In the genomic region with DNA sequence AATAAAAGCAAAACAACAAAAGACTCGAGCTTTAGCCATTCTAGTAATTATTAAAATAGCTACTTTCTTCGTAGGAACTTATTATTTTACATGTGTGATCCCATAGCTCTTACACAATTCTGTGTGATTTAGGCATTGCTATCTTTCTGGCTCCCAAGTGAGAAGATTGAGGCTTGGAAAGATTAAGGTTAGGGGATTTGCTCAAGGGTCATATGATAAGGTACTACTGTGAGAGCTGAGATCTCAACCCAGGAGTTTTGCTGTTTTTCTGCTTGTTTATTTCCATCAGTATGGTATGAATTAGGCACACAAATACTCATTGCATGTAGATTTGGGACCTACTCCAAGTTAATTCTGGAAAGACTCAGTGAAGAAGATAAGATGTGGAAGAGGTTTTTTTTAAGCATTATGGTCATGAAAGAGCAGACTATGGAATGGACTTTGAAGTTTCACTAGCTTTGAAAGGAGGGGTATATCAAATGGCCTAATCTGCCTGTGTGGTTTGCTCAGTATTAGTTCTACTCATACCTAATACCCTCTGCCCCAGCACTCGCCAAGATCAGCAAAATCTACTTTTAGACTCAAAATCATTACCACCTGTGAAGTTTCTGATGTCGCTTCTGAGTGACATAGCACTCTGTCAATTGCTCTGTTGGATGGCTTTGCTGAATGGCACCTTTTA, we compare ENCODE assay signal across 8 cellular contexts. TPM values are rescaled to one million over a fixed set of nuclear protein-coding genes. Genes with fewer than 3 reads are reported as not detected.
A peak's percentile ranks its signal among the peaks of the same experiment; 100 is the strongest.
DNase-seq lines count a peak whose midpoint lies in the region; ATAC-seq and TF ChIP-seq lines count a peak whose summit lies in the region.

No MANE protein-coding gene starts in this region.

- no peaks in the 10 kb centered on the region for H3K27me3 Mint-ChIP-seq in Caco-2 (ENCODE audit: insufficient read depth, unreplicated experiment)

- H3K9me3 Mint-ChIP-seq in Caco-2 (ENCODE audit: unreplicated experiment) = no peaks in the 10 kb centered on the region

- H3K27me3 ChIP-seq in Caco-2 (replicated peaks; ENCODE audit: control insufficient read depth, insufficient read depth, low read length) (no peaks in the 10 kb centered on the region), IMR-90 (ENCODE audit: control insufficient read depth, insufficient read depth, low read length) (no peaks in the 10 kb centered on the region), heart right ventricle (no peaks in the 10 kb centered on the region)

- no peak for TF ChIP-seq RAD21 in IMR-90 (IDR thresholded peaks at IDR 0.05; ENCODE audit: low read length)

- peak in 1 of 2 experiments; percentile 11 for DNase-seq in Caco-2
- DNase-seq in IMR-90 = no peak
- no peak for DNase-seq in heart right ventricle
- DNase-seq in glomerular visceral epithelial cell (ENCODE audit: extremely low spot score) = no peak
- no peak for DNase-seq in NCI-H446 (lab: John Stamatoyannopoulos, UW)
- no peak for DNase-seq in A172 (ENCODE audit: low spot score)

- no peak overlapping the region for H3K18ac ChIP-seq in IMR-90 (ENCODE audit: low read depth, low read length)

- peaks cover 40% of the 10 kb centered on the region for H3K4me1 Mint-ChIP-seq in Caco-2 (ENCODE audit: low read depth, unreplicated experiment)

- CTCF ChIA-PET in Caco-2 (lab: Charles Lee) (interaction anchor here (0.9 to 1.1 kb wide), 2 partner anchors 13 to 29 kb away, joined by 3 to 6 read pairs; a partner anchor contains a TSS), IMR-90 (lab: Yijun Ruan, JAX) (no interaction called here)

- ATAC-seq in GM21515 (IDR thresholded peaks at IDR 0.05; ENCODE audit: unreplicated experiment) (peak; percentile 72), IMR-90 (ENCODE audit: low read depth) (no peak), heart right ventricle (peak in 6 of 8 donors; percentile 15 to 54 (median 30)), esophagus mucosa (no peak)

- H2AK5ac ChIP-seq in IMR-90 (ENCODE audit: low read depth, low read length) = no peak overlapping the region

- no peak overlapping the region for H2AK9ac ChIP-seq in IMR-90 (replicated peaks; ENCODE audit: low read depth, low read length, poor library complexity)

- POLR2A ChIA-PET in Caco-2 (lab: Charles Lee) = no interaction called here
- POLR2A ChIA-PET in IMR-90 (lab: Charles Lee; ENCODE audit: unreplicated experiment) = no interaction called here

- H3K9me1 ChIP-seq in IMR-90 (ENCODE audit: insufficient read depth, low read length) = peaks cover 14% of the 10 kb centered on the region

- H3K4me1 ChIP-seq in Caco-2 = peaks cover 56% of the 10 kb centered on the region
- peaks cover 17% of the 10 kb centered on the region for H3K4me1 ChIP-seq in IMR-90 (ENCODE audit: control insufficient read depth, insufficient read depth, low read length)
- peaks cover 0 to 98% (median 91%) of the 10 kb centered on the region in 9 donors for H3K4me1 ChIP-seq in heart right ventricle

- TF ChIP-seq CTCF in Caco-2 (IDR thresholded peaks at IDR 0.05; ENCODE audit: insufficient read depth in 1 of 2, low read depth in 1 of 2, low read length in 1 of 2, severe bottlenecking in 1 of 2, unreplicated experiment in 1 of 2) (no peak), IMR-90 (conservative IDR thresholded peaks at IDR 0.05; ENCODE audit: low read depth, low read length) (no peak), heart right ventricle (IDR thresholded peaks at IDR 0.05) (no peak)

- dilution Hi-C loops in IMR-90 (cut with HindIII; ENCODE audit: low sequenced_read_pairs, unreplicated experiment) = no loop called here

- H3K56ac ChIP-seq in IMR-90 (ENCODE audit: extremely low read depth, insufficient read depth, low read length) = no peak overlapping the region

- no peak overlapping the region for H4K8ac ChIP-seq in IMR-90 (ENCODE audit: low read depth in 2 of 2, low read length in 2 of 2)

- peaks cover 4% of the 10 kb centered on the region for H3K36me3 Mint-ChIP-seq in Caco-2 (ENCODE audit: insufficient read depth, unreplicated experiment)

- H3K4me3 ChIP-seq in Caco-2 (ENCODE audit: low read depth, low read length) (no peak overlapping the region), IMR-90 (ENCODE audit: insufficient read depth, low read depth, low read length) (no peak overlapping the region), heart right ventricle (peak overlapping the region in 5 of 10 donors; percentile 1 to 21 (median 11))

- H3K9me3 ChIP-seq in Caco-2 = no peaks in the 10 kb centered on the region
- H3K9me3 ChIP-seq in IMR-90 (ENCODE audit: control insufficient read depth, insufficient read depth, low read length) = no peaks in the 10 kb centered on the region
- no peaks in the 10 kb centered on the region for H3K9me3 ChIP-seq in heart right ventricle

- no peak for TF ChIP-seq POLR2A in IMR-90 (IDR thresholded peaks at IDR 0.05; ENCODE audit: low read depth, low read length)

- no peak overlapping the region for H2BK120ac ChIP-seq in IMR-90 (ENCODE audit: low read depth, low read length)

- peak overlapping the region; percentile 22; the same call in 1 of the 2 replicates for H3K4me2 ChIP-seq in IMR-90 (ENCODE audit: low read depth, low read length)

- no peak overlapping the region for H3K9ac ChIP-seq in IMR-90 (ENCODE audit: low read depth, low read length)

- H3K4me3 Mint-ChIP-seq in Caco-2 (ENCODE audit: unreplicated experiment) = no peak overlapping the region

- no peak overlapping the region for H2AFZ ChIP-seq in IMR-90 (replicated peaks; ENCODE audit: low read length, poor library complexity)

- H2BK5ac ChIP-seq in IMR-90 (ENCODE audit: low read depth, low read length, poor library complexity, severe bottlenecking) = peak overlapping the region; percentile 37

- no peak overlapping the region for H4K91ac ChIP-seq in IMR-90 (ENCODE audit: insufficient read depth, low read depth, low read length)

- H3K4ac ChIP-seq in IMR-90 (ENCODE audit: low read depth, low read length) = no peak overlapping the region

- H2BK20ac ChIP-seq in IMR-90 (ENCODE audit: low read depth, low read length) = no peak overlapping the region

- WGBS in IMR-90 (ENCODE audit: extremely low coverage in 2 of 2, insufficient read length in 1 of 2), 2 experiments = 80% methylated on average over 1 of the region's 4 CpGs; no CpG with 5 or more reads in 1 of the 2 experiments
- WGBS in heart right ventricle, 2 donors = 41 to 48% methylated on average over 4 of the region's 4 CpGs

- H3K36me3 ChIP-seq in Caco-2 (ENCODE audit: control insufficient read depth, insufficient read depth, low read length) = no peaks in the 10 kb centered on the region
- no peaks in the 10 kb centered on the region; the same call in 1 of the 2 replicates for H3K36me3 ChIP-seq in IMR-90 (ENCODE audit: control insufficient read depth, insufficient read depth, low read length)
- peaks cover 0 to 4% (median 0%) of the 10 kb centered on the region in 9 donors for H3K36me3 ChIP-seq in heart right ventricle

- no peak overlapping the region for H3K27ac ChIP-seq in IMR-90 (ENCODE audit: insufficient read depth, low read length)
- H3K27ac ChIP-seq in heart right ventricle = peak overlapping the region in 8 of 10 donors; percentile 57 to 77 (median 64)

- no TSS peak for BruUV-seq in Caco-2 (replicated peaks; lab: Mats Ljungman, UMichigan)
- BruUV-seq in IMR-90 (replicated peaks; lab: Mats Ljungman, UMichigan) = no TSS peak

- peaks cover 0 to 39% of the 10 kb centered on the region in 2 experiments; a peak in 2 of 4 replicates for H3K79me1 ChIP-seq in IMR-90 (ENCODE audit: low read depth in 1 of 2, low read length in 2 of 2)

- H4K5ac ChIP-seq in IMR-90 (ENCODE audit: low read depth, low read length) = peak overlapping the region; percentile 29; the same call in 1 of the 2 replicates

- H2BK15ac ChIP-seq in IMR-90 (ENCODE audit: low read depth, low read length) = no peak overlapping the region

- H4K20me1 ChIP-seq in IMR-90 (ENCODE audit: insufficient read depth, low read length) = peaks cover 74% of the 10 kb centered on the region

- 0 out of 2 replicates have a peak overlapping the region, but pooled peaks have one; percentile 46 for H3K14ac ChIP-seq in IMR-90 (replicated peaks; ENCODE audit: low read depth, low read length)

- H3K23ac ChIP-seq in IMR-90 (ENCODE audit: low read depth, low read length) = no peak overlapping the region; the same call in 1 of the 2 replicates

- H3K27ac Mint-ChIP-seq in Caco-2 (ENCODE audit: unreplicated experiment) = peak overlapping the region; percentile 3

- in situ Hi-C loops in IMR-90 (cut with MboI; ENCODE audit: low sequenced_read_pairs) = no loop called here

- intact Hi-C loops in Caco-2 (cut with micrococcal nuclease; ENCODE audit: unreplicated experiment) (no loop called here), IMR-90 (cut with micrococcal nuclease) (no loop called here), heart right ventricle (cut with DNase I) (loop anchor here in 1 of 10 donors (5.0 kb wide), 1 partner anchor 51 kb away; no protein-coding TSS in a partner anchor)

TF ChIP-seq in IMR-90, 13 proteins besides CTCF, POLR2A, EP300 and RAD21 (continues in another document):
- TF ChIP-seq RFX5 (IDR thresholded peaks at IDR 0.05; ENCODE audit: low read depth, low read length) = no peak
- no peak for TF ChIP-seq SMC3 (IDR thresholded peaks at IDR 0.05; ENCODE audit: low read depth, low read length)
- TF ChIP-seq MXI1 (IDR thresholded peaks at IDR 0.05; ENCODE audit: borderline replicate concordance, low read depth, low read length) = no peak
- TF ChIP-seq, protein P1, sequence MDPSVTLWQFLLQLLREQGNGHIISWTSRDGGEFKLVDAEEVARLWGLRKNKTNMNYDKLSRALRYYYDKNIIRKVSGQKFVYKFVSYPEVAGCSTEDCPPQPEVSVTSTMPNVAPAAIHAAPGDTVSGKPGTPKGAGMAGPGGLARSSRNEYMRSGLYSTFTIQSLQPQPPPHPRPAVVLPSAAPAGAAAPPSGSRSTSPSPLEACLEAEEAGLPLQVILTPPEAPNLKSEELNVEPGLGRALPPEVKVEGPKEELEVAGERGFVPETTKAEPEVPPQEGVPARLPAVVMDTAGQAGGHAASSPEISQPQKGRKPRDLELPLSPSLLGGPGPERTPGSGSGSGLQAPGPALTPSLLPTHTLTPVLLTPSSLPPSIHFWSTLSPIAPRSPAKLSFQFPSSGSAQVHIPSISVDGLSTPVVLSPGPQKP (IDR thresholded peaks at IDR 0.05; ENCODE audit: borderline replicate concordance, low read depth, low read length) = no peak
- no peak for TF ChIP-seq MAZ (IDR thresholded peaks at IDR 0.05; ENCODE audit: borderline replicate concordance, low read depth, low read length)
- TF ChIP-seq FOS (IDR thresholded peaks at IDR 0.05; ENCODE audit: low read depth, low read length) = no peak
- no peak for TF ChIP-seq MAFK (IDR thresholded peaks at IDR 0.05; ENCODE audit: low read depth, low read length)
- TF ChIP-seq CHD1 (IDR thresholded peaks at IDR 0.05; ENCODE audit: low read depth, low read length) = no peak

RNA-seq across cellular contexts. Expression of a gene that starts 12.4 kb away (rescaled TPM):
- total RNA-seq in Caco-2 (2022) (67.1 and 68.6 TPM in 2 replicates), IMR-90 (2012; rRNA removed) (515 and 664 TPM in 2 replicates), heart right ventricle (100 to 1,000 TPM; 173 to 236 (median 190) TPM), esophagus mucosa (95.4 TPM)
- polyA plus RNA-seq in IMR-90 (2012; rRNA removed) (127 and 129 TPM in 2 replicates), heart right ventricle (10 to 100 TPM; 33.1 to 55.9 TPM)
- polyA plus RNA-seq in IMR-90 (2012; cell fraction: cytosol; rRNA removed) = 41.6 and 47.4 TPM in 2 replicates
- polyA plus RNA-seq in IMR-90 (2012; cell fraction: nucleus; rRNA removed; ENCODE audit: low replicate concordance) = 48.0 and 82.1 TPM in 2 replicates
- total RNA-seq in A172 (2014; rRNA removed; shearing (Covaris generic)) = 137 and 161 TPM in 2 replicates

Comparison
In these comparisons a context has a peak if more than half of its experiments do, and no peak if none do; other contexts are left out.
1. ATAC-seq: peak in GM21515 (single experiment) and heart right ventricle (6 of 8); none in IMR-90 (single experiment) and esophagus mucosa (single experiment).